Comparison of ENCODE assay signal across 23 cellular contexts in the genomic region with DNA sequence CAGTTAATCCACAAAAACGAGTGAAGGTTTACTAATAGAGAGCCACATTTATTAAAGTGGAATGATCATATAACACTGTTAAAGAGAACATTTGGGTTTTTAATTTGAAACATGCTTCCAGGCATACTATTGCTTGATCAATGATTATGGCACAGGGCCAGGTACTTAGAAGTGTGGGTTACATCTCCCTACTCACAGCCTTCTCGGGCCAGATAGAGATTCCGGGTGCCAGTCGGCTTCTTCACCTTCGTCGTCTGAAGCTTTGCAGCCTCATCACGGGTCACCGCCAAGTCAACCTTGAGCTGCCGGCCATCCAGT. TPM values are rescaled to one million over a fixed set of nuclear protein-coding genes. Genes with fewer than 3 reads are reported as not detected.
DNase-seq lines count a peak whose midpoint lies in the region; ATAC-seq and TF ChIP-seq lines count a peak whose summit lies in the region.
"Had no signal": no experiment of that assay in that cellular context is flagged by ENCODE, and none has a peak within 500 bp of the region (broad histone marks: within the 10 kb centered on the region; RNA-seq: fewer than 3 reads in every experiment).

No MANE protein-coding gene starts in this region.

- no peak overlapping the region for H3K4me2 ChIP-seq in mesenchymal stem cell (ENCODE audit: low read length, poor library complexity, severe bottlenecking)
- H3K4me2 ChIP-seq: KMS-11 had no signal

- H3K14ac ChIP-seq in mesenchymal stem cell (ENCODE audit: low read length in 2 of 2): no peak overlapping the region

- ATAC-seq in heart left ventricle: no peak
- no peak for ATAC-seq in left ventricle myocardium superior
- ATAC-seq in CD4-positive, alpha-beta T cell (ENCODE audit: poor library complexity): no peak
- ATAC-seq: Panc1 had no signal

- H4K91ac ChIP-seq in mesenchymal stem cell (ENCODE audit: low read length): no peak overlapping the region

- no peak overlapping the region for H4K8ac ChIP-seq in mesenchymal stem cell (ENCODE audit: low read length)

- no peak overlapping the region for H2BK5ac ChIP-seq in mesenchymal stem cell (ENCODE audit: low read depth, low read length, poor library complexity, severe bottlenecking)

- no peak overlapping the region for H2AK5ac ChIP-seq in mesenchymal stem cell (ENCODE audit: low read length, severe bottlenecking)

- CTCF ChIA-PET in CD4-positive, alpha-beta T cell (lab: Charles Lee): no interaction called here

- whole genome bisulfite sequencing in heart left ventricle, 4 donors: 87 to 92% (median 91%) methylated on average over 9 of the region's 9 CpGs
- 96% methylated on average over 9 of the region's 9 CpGs for WGBS in mesenchymal stem cell

- H3K4me3 Mint-ChIP-seq in HFFc6: peak overlapping the region; percentile 17; the same call in 1 of the 2 replicates
- no peak overlapping the region for H3K4me3 Mint-ChIP-seq in CD4-positive, alpha-beta T cell
- H3K4me3 Mint-ChIP-seq: B cell, CD14-positive monocyte had no signal

- H3K36me3 ChIP-seq in heart left ventricle (peaks cover 0 to 100% (median 93%) of the 10 kb centered on the region in 9 donors), mesenchymal stem cell (ENCODE audit: control insufficient read depth in 1 of 2, insufficient read depth in 2 of 2, low read depth in 1 of 2, low read length in 2 of 2) (peaks cover 23 to 79% of the 10 kb centered on the region in 2 experiments), subcutaneous abdominal adipose tissue (ENCODE audit: control insufficient read depth in 5 of 5, insufficient read depth in 5 of 5, low read length in 5 of 5) (peaks cover 17 to 86% (median 58%) of the 10 kb centered on the region in 5 donors)

- no peak overlapping the region for H3K18ac ChIP-seq in mesenchymal stem cell (ENCODE audit: low read depth in 1 of 2, low read length in 2 of 2)

- H2AFZ ChIP-seq in mesenchymal stem cell (ENCODE audit: low read depth, low read length): no peak overlapping the region

- H2BK120ac ChIP-seq in mesenchymal stem cell (ENCODE audit: low read depth, low read length): no peak overlapping the region

- POLR2A ChIA-PET in CD4-positive, alpha-beta T cell (lab: Charles Lee): no interaction called here

- H3K23ac ChIP-seq in mesenchymal stem cell (ENCODE audit: low read length in 2 of 2): no peak overlapping the region

- H3K9ac ChIP-seq in mesenchymal stem cell (ENCODE audit: low read length) (peak overlapping the region; percentile 80), subcutaneous abdominal adipose tissue (ENCODE audit: low read length in 5 of 5) (peak overlapping the region in 1 of 5 donors; percentile 37)
- H3K9ac ChIP-seq: KMS-11 had no signal

- H3K4me1 ChIP-seq in heart left ventricle (peaks cover 0 to 22% (median 10%) of the 10 kb centered on the region in 12 donors), mesenchymal stem cell (ENCODE audit: control insufficient read depth, insufficient read depth, low read depth, low read length) (peaks cover 2% of the 10 kb centered on the region), subcutaneous abdominal adipose tissue (ENCODE audit: control insufficient read depth in 5 of 5, insufficient read depth in 5 of 5, low read length in 5 of 5) (peaks cover 0 to 40% (median 29%) of the 10 kb centered on the region in 5 donors)
- H3K4me1 ChIP-seq: SJSA1 had no signal

- H3K27ac Mint-ChIP-seq in HFFc6: peak overlapping the region; percentile 86
- H3K27ac Mint-ChIP-seq in CD4-positive, alpha-beta T cell: no peak overlapping the region
- H3K27ac Mint-ChIP-seq: B cell had no signal

- H3K9me3 Mint-ChIP-seq in HFFc6: no peaks in the 10 kb centered on the region
- H3K9me3 Mint-ChIP-seq in CD4-positive, alpha-beta T cell: no peaks in the 10 kb centered on the region
- H3K9me3 Mint-ChIP-seq: CD14-positive monocyte had no signal

- no peak overlapping the region for H2BK12ac ChIP-seq in mesenchymal stem cell (ENCODE audit: low read length in 2 of 2)

- H3K27me3 Mint-ChIP-seq in HFFc6 (ENCODE audit: insufficient read depth): no peaks in the 10 kb centered on the region
- no peaks in the 10 kb centered on the region for H3K27me3 Mint-ChIP-seq in CD4-positive, alpha-beta T cell
- H3K27me3 Mint-ChIP-seq: B cell had no signal

- H3K4me1 Mint-ChIP-seq in HFFc6 (ENCODE audit: low read depth): peaks cover 46% of the 10 kb centered on the region
- H3K4me1 Mint-ChIP-seq in CD4-positive, alpha-beta T cell (ENCODE audit: low read depth): peaks cover 21% of the 10 kb centered on the region
- H3K4me1 Mint-ChIP-seq: B cell had no signal

- no peaks in the 10 kb centered on the region for H3K9me3 ChIP-seq in heart left ventricle
- no peaks in the 10 kb centered on the region for H3K9me3 ChIP-seq in mesenchymal stem cell (ENCODE audit: control insufficient read depth, low read length)
- H3K9me3 ChIP-seq in subcutaneous abdominal adipose tissue (ENCODE audit: control insufficient read depth in 5 of 5, low read length in 5 of 5): no peaks in the 10 kb centered on the region
- H3K9me3 ChIP-seq in CD4-positive, alpha-beta T cell (ENCODE audit: control insufficient read depth, low read length): no peaks in the 10 kb centered on the region
- H3K9me3 ChIP-seq: SJSA1 had no signal

- no peak for TF ChIP-seq POLR2A in heart left ventricle (IDR thresholded peaks at IDR 0.05)

- DNase-seq in heart left ventricle: no peak
- DNase-seq in left ventricle myocardium superior: no peak
- DNase-seq in HFFc6: no peak
- no peak for DNase-seq in mesenchymal stem cell
- no peak for DNase-seq in CD4-positive, alpha-beta T cell
- no peak for DNase-seq in NCI-H226
- DNase-seq in RPMI8226: no peak
- DNase-seq: COR-L47; DMS79; H7; NCI-H1092 treated with DMSO at 0.1 percent for 48 hours; NCI-H146; NCI-H2029; NCI-H2227 treated with DMSO at 0.1 percent for 48 hours; NCI-H524; NCI-H774; NK-92 treated with Interleukin-12 subunit alpha and Interleukin-12 subunit beta, amount 100 ng/mL, for 24 hours had no signal

- intact Hi-C loops in heart left ventricle (cut with DNase I): no loop called here
- intact Hi-C loops in left ventricle myocardium superior (cut with micrococcal nuclease): no loop called here
- intact Hi-C loops in CD4-positive, alpha-beta T cell (cut with DNase I, micrococcal nuclease): loop anchor here (5.0 to 10.0 kb wide), 2 partner anchors 612 to 930 kb away; a partner anchor contains a TSS

- H2BK15ac ChIP-seq in mesenchymal stem cell (ENCODE audit: low read depth, poor library complexity, severe bottlenecking): no peak overlapping the region

- H3K36me3 Mint-ChIP-seq in HFFc6 (ENCODE audit: low read depth): peaks cover 40% of the 10 kb centered on the region
- H3K36me3 Mint-ChIP-seq in CD4-positive, alpha-beta T cell (ENCODE audit: low read depth): peaks cover 96% of the 10 kb centered on the region

- H3K4me3 ChIP-seq in heart left ventricle (no peak overlapping the region), mesenchymal stem cell (ENCODE audit: insufficient read depth in 1 of 2, low read depth in 1 of 2, low read length in 2 of 2) (no peak overlapping the region), subcutaneous abdominal adipose tissue (ENCODE audit: low read depth in 1 of 5, low read length in 5 of 5) (no peak overlapping the region)
- H3K4me3 ChIP-seq: SJSA1 had no signal

- no peak overlapping the region for H3K4ac ChIP-seq in mesenchymal stem cell (ENCODE audit: low read depth in 1 of 2, low read length in 2 of 2)

- TF ChIP-seq CTCF in heart left ventricle (IDR thresholded peaks at IDR 0.05) (no peak), HFFc6 (IDR thresholded peaks at IDR 0.05) (no peak)
- no peak for TF ChIP-seq CTCF in CD4-positive, alpha-beta T cell (IDR thresholded peaks at IDR 0.05)

- H3K27me3 ChIP-seq in heart left ventricle (no peaks in the 10 kb centered on the region), mesenchymal stem cell (ENCODE audit: control insufficient read depth in 1 of 2, insufficient read depth in 1 of 2, low read length in 2 of 2) (no peaks in the 10 kb centered on the region), subcutaneous abdominal adipose tissue (ENCODE audit: control insufficient read depth in 5 of 5, insufficient read depth in 4 of 5, low read length in 5 of 5) (no peaks in the 10 kb centered on the region)
- no peaks in the 10 kb centered on the region for H3K27me3 ChIP-seq in CD4-positive, alpha-beta T cell (ENCODE audit: control insufficient read depth, insufficient read depth, low read length)
- H3K27me3 ChIP-seq: SJSA1 had no signal

- H3K27ac ChIP-seq in heart left ventricle: peak overlapping the region; percentile 44 to 87 (median 78)
- H3K27ac ChIP-seq in mesenchymal stem cell (ENCODE audit: low read length, poor library complexity, severe bottlenecking): no peak overlapping the region
- peak overlapping the region; percentile 93 for H3K27ac ChIP-seq in subcutaneous abdominal adipose tissue (ENCODE audit: low read depth, low read length)
- H3K27ac ChIP-seq in CD4-positive, alpha-beta T cell (ENCODE audit: low read depth, low read length): no peak overlapping the region
- H3K27ac ChIP-seq: KMS-11, SJSA1 had no signal

- H3K79me1 ChIP-seq in mesenchymal stem cell (replicated peaks; ENCODE audit: low read length, poor library complexity, severe bottlenecking): no peaks in the 10 kb centered on the region

RNA-seq across cellular contexts. Expression of a gene that starts 19.4 kb away (rescaled TPM):
- 10 to 100 TPM; 12.0 to 29.0 (median 25.3) TPM for total RNA-seq in heart left ventricle
- polyA plus RNA-seq in heart left ventricle: 10 to 100 TPM; 21.7 to 40.2 TPM
- total RNA-seq in left ventricle myocardium superior: 36.0 TPM
- total RNA-seq in HFFc6 (2021; fragmentation: NEBNext Ultra II Directional; extraction: Animal tissue kit (Norgen Biotek cat#: 25700)): 10 to 100 TPM; 36.1 to 44.4 (median 37.8) TPM
- polyA plus RNA-seq in mesenchymal stem cell (2013, experiment 1 of 2): 19.5 TPM
- polyA plus RNA-seq in mesenchymal stem cell (2013, experiment 2 of 2): 17.7 TPM
- 10 to 100 TPM; 10.1 to 10.5 TPM for total RNA-seq in CD4-positive, alpha-beta T cell

RNA-seq across cellular contexts. Expression of a gene that starts 37.2 kb away (rescaled TPM):
- total RNA-seq in heart left ventricle (1 to 10 TPM in 8 of 9 donors, under 1 TPM in 1; 0.31 to 3.1 (median 1.9) TPM), left ventricle myocardium superior (1.6 TPM)
- 1 to 10 TPM in 1 of 2 donors, under 1 TPM in 1; 0.51 to 2.7 TPM for polyA plus RNA-seq in heart left ventricle
- total RNA-seq in HFFc6 (2021; fragmentation: NEBNext Ultra II Directional; extraction: Animal tissue kit (Norgen Biotek cat#: 25700)): not detected
- polyA plus RNA-seq in mesenchymal stem cell (2013, experiment 1 of 2): 0.07 TPM
- 0.11 TPM for polyA plus RNA-seq in mesenchymal stem cell (2013, experiment 2 of 2)
- under 1 TPM; 0.47 to 0.63 TPM for total RNA-seq in CD4-positive, alpha-beta T cell
- total RNA-seq: SJSA1 had no signal
- polyA plus RNA-seq: CD14-positive monocyte had no signal

Comparison
In these comparisons a context has a peak if more than half of its experiments do, and no peak if none do; other contexts are left out.
1. H3K27ac ChIP-seq: peak in heart left ventricle (12 of 12) and subcutaneous abdominal adipose tissue (single experiment); none in mesenchymal stem cell (single experiment) and CD4-positive, alpha-beta T cell (single experiment).
2. intact Hi-C loops: an anchor here in CD4-positive, alpha-beta T cell (5.0 to 10.0 kb wide); none called in heart left ventricle and left ventricle myocardium superior.